ENCODE assay signal across 26 cellular contexts in the genomic region with DNA sequence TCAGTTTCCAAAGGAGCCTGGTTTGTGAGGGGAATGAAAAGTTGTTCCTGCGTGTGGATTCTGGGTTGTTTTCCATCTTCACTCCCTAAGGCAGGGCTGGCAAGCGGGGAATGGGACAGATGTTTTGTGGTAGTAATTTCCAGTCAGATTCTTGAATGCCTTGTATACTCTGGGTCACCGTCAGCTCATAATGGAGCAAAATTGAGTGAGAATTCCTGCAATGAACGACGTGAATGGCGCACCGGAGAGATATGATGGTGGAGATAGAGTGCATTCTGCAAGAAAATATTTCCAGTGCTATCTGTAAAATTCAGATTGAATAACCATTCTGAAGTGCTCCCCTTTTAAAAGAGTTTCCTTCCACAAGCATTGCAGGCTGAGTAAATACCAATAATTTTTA.
"Had no signal": no experiment of that assay in that cellular context is flagged by ENCODE, and none has a peak within 500 bp of the region (broad histone marks: within the 10 kb centered on the region; RNA-seq: fewer than 3 reads in every experiment).

No MANE protein-coding gene starts in this region.

- H3K36me3 Mint-ChIP-seq: natural killer cell had no signal

- H3K4me3 ChIP-seq: colonic mucosa, heart right ventricle, lower lobe of right lung, smooth muscle cell, stomach, thyroid gland, upper lobe of left lung had no signal

- ATAC-seq: esophagus mucosa, lower lobe of right lung, natural killer cell had no signal

- DNase-seq: colonic mucosa; effector CD8-positive, alpha-beta T cell; foreskin melanocyte; glutamatergic neuron; hippocampal formation; left cardiac atrium; left ventricle myocardium superior; lower lobe of right lung; natural killer cell; stimulated activated CD4-positive, alpha-beta T cell treated with anti-CD3 and anti-CD28 coated beads, Interleukin-12 subunit alpha, Interleukin-12 subunit beta, amount 100 ng/mL, for 4 hours; stimulated activated CD4-positive, alpha-beta T cell treated with anti-CD3 and anti-CD28 coated beads, Interleukin-1b, Interleukin-23, amount 100 ng/mL, for 48 hours; stimulated activated CD4-positive, alpha-beta T cell treated with anti-CD3 and anti-CD28 coated beads, Interleukin-4, amount 100 ng/mL, for 1 hour; stimulated activated CD8-positive, alpha-beta memory T cell treated with anti-CD3 and anti-CD28 coated beads, Interleukin-4, amount 100 ng/mL, for 48 hours; stimulated activated naive CD4-positive, alpha-beta T cell treated with Interleukin-2 at 50 U/mL for 16 hours; stomach; thyroid gland; upper lobe of left lung had no signal

- H3K27me3 Mint-ChIP-seq: dendritic cell treated with granulocyte-macrophage colony-stimulating factor and Interleukin-4, amounts not matched to agents 40 ng/mL and 50 ng/mL, for 4 days had no signal

- H3K27me3 ChIP-seq: colonic mucosa, heart right ventricle, stomach, thyroid gland, upper lobe of left lung had no signal

- H3K9me3 ChIP-seq: colonic mucosa, heart right ventricle, lower lobe of right lung, stomach, thyroid gland, upper lobe of left lung had no signal

- H3K27ac ChIP-seq: colonic mucosa, epithelial cell of prostate, lower lobe of right lung, parathyroid adenoma, stomach, thyroid gland, upper lobe of left lung had no signal

- H3K36me3 ChIP-seq: colonic mucosa, heart right ventricle, lower lobe of right lung, stomach, thyroid gland, upper lobe of left lung had no signal

- H3K4me3 Mint-ChIP-seq: dendritic cell treated with granulocyte-macrophage colony-stimulating factor and Interleukin-4, amounts not matched to agents 40 ng/mL and 50 ng/mL, for 4 days; endodermal cell; natural killer cell; neural crest cell had no signal

- H3K27ac Mint-ChIP-seq: dendritic cell treated with granulocyte-macrophage colony-stimulating factor and Interleukin-4, amounts not matched to agents 40 ng/mL and 50 ng/mL, for 4 days; endodermal cell; natural killer cell; progenitor cell of endocrine pancreas had no signal

- H3K4me1 ChIP-seq: colonic mucosa had no signal

- H3K9me3 Mint-ChIP-seq: dendritic cell treated with granulocyte-macrophage colony-stimulating factor and Interleukin-4, amounts not matched to agents 40 ng/mL and 50 ng/mL, for 4 days; endodermal cell; natural killer cell; neural crest cell had no signal
